Comparison of ENCODE assay signal across 24 cellular contexts in the genomic region with DNA sequence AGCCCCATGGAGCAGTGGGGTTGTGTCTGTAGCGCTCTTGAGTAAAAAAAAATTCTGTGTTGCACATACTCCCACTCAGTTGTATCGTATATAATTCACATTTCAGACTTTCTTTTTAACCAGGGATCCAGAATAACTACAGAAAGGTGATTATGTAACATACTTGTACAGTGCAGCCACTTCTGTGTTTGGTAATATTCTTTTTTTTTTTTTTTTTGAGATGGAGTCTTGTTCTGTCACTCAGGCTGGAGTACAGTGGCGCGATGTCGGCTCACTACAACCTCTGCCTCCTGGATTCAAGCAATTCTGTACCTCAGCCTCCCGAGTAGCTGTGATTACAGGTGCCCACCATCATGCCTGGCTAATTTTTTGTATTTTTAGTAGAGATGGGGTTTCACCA.
"Had no signal": no experiment of that assay in that cellular context is flagged by ENCODE, and none has a peak within 500 bp of the region (broad histone marks: within the 10 kb centered on the region; RNA-seq: fewer than 3 reads in every experiment).

No MANE protein-coding gene starts in this region.

- ATAC-seq: effector memory CD8-positive, alpha-beta T cell; esophagus mucosa; foreskin keratinocyte; gastrocnemius medialis; gastroesophageal sphincter; heart left ventricle; heart right ventricle had no signal

- H3K4me3 ChIP-seq: colonic mucosa, coronary artery, dorsolateral prefrontal cortex, esophagus muscularis mucosa, esophagus squamous epithelium, gastrocnemius medialis, gastroesophageal sphincter, heart left ventricle, heart right ventricle had no signal

- H3K27ac Mint-ChIP-seq: dendritic cell treated with granulocyte-macrophage colony-stimulating factor and Interleukin-4, amounts not matched to agents 40 ng/mL and 50 ng/mL, for 4 days; effector memory CD8-positive, alpha-beta T cell; endodermal cell had no signal

- H3K27me3 Mint-ChIP-seq: dendritic cell treated with granulocyte-macrophage colony-stimulating factor and Interleukin-4, amounts not matched to agents 40 ng/mL and 50 ng/mL, for 4 days; effector memory CD8-positive, alpha-beta T cell had no signal

- DNase-seq: colonic mucosa; cortex of kidney; dermis blood vessel endothelial cell; dorsolateral prefrontal cortex; effector CD4-positive, alpha-beta T cell; effector CD8-positive, alpha-beta T cell; effector memory CD4-positive, alpha-beta T cell; effector memory CD8-positive, alpha-beta T cell; endodermal cell; erythroblast; esophagus squamous epithelium; foreskin fibroblast; foreskin keratinocyte; foreskin melanocyte; gastrocnemius medialis; glutamatergic neuron; heart left ventricle; heart right ventricle had no signal

- H3K4me3 Mint-ChIP-seq: dendritic cell treated with granulocyte-macrophage colony-stimulating factor and Interleukin-4, amounts not matched to agents 40 ng/mL and 50 ng/mL, for 4 days; effector memory CD8-positive, alpha-beta T cell; endodermal cell had no signal

- H3K36me3 ChIP-seq: colonic mucosa had no signal

- H3K27me3 ChIP-seq: colonic mucosa, dorsolateral prefrontal cortex, esophagus muscularis mucosa, esophagus squamous epithelium, foreskin keratinocyte, gastrocnemius medialis, gastroesophageal sphincter, heart left ventricle, heart right ventricle had no signal

- H3K9me3 Mint-ChIP-seq: dendritic cell treated with granulocyte-macrophage colony-stimulating factor and Interleukin-4, amounts not matched to agents 40 ng/mL and 50 ng/mL, for 4 days; effector memory CD8-positive, alpha-beta T cell; endodermal cell had no signal

- H3K27ac ChIP-seq: colonic mucosa, coronary artery, epithelial cell of prostate, esophagus muscularis mucosa, esophagus squamous epithelium, foreskin keratinocyte, gastrocnemius medialis, gastroesophageal sphincter, heart left ventricle, heart right ventricle had no signal

- H3K9me3 ChIP-seq: colonic mucosa, esophagus muscularis mucosa, esophagus squamous epithelium, gastrocnemius medialis, gastroesophageal sphincter, heart left ventricle, heart right ventricle had no signal
